ENCODE assay signal across 25 cellular contexts in the genomic region with DNA sequence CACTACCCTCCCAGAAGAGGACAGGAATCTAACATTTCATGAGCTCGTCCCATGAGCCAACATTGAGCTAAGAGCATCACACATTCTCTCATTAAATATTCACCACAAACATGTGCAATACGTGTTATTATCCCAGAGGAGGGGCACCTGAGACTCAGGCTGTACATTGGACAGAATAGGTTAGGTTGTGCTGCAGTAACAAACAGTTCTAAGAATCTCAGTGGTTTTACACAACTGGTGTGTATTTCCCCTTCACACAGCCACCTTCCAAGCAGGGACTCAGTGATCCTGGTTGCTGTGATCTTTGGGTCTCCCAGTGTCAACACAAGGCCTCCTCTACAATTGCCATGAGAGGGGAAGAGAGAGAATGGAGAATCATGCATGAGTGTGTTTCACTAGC. TPM values are rescaled to one million over a fixed set of nuclear protein-coding genes. Genes with fewer than 3 reads are reported as not detected.
DNase-seq lines count a peak whose midpoint lies in the region; ATAC-seq, FAIRE-seq and TF ChIP-seq lines count a peak whose summit lies in the region.
"Had no signal": no experiment of that assay in that cellular context is flagged by ENCODE, and none has a peak within 500 bp of the region (broad histone marks: within the 10 kb centered on the region; RNA-seq: fewer than 3 reads in every experiment).

No MANE protein-coding gene starts in this region.

- peaks cover 19% of the 10 kb centered on the region for H3K36me3 Mint-ChIP-seq in activated CD8-positive, alpha-beta T cell treated with anti-CD3 and anti-CD28 coated beads, Interleukin-2, amount 10 ng/mL, durations not matched to agents 7 days and 5 days (ENCODE audit: low read depth)
- H3K36me3 Mint-ChIP-seq in activated CD8-positive, alpha-beta T cell treated with anti-CD3 and anti-CD28 coated beads for 36 hours (ENCODE audit: low read depth) = no peaks in the 10 kb centered on the region
- H3K36me3 Mint-ChIP-seq: CD8-positive, alpha-beta memory T cell had no signal

- H3K4me2 ChIP-seq in BLaER1 = peak overlapping the region; percentile 10; the same call in 1 of the 2 replicates

- 94 to 100% methylated on average over 2 of the region's 2 CpGs for WGBS in thyroid gland, 2 donors

- no peak overlapping the region for H3K9ac ChIP-seq in BLaER1
- H3K9ac ChIP-seq: GM23248 had no signal

- intact Hi-C loops in activated CD8-positive, alpha-beta T cell treated with anti-CD3 and anti-CD28 coated beads for 36 hours (cut with micrococcal nuclease) = no loop called here
- intact Hi-C loops in thyroid gland (cut with DNase I) = no loop called here

- TF ChIP-seq CTCF in activated CD8-positive, alpha-beta T cell treated with anti-CD3 and anti-CD28 coated beads for 36 hours (IDR thresholded peaks at IDR 0.05) = no peak
- TF ChIP-seq CTCF in bronchial epithelial cell (IDR thresholded peaks at IDR 0.05; ENCODE audit: insufficient read depth, low read length, severe bottlenecking) (no peak), thyroid gland (IDR thresholded peaks at IDR 0.05) (no peak)

- no peak for DNase-seq in activated CD8-positive, alpha-beta T cell treated with anti-CD3 and anti-CD28 coated beads, Interleukin-2, amount 10 ng/mL, durations not matched to agents 7 days and 5 days
- no peak for DNase-seq in activated CD8-positive, alpha-beta T cell treated with anti-CD3 and anti-CD28 coated beads for 36 hours
- DNase-seq in HTR-8/SVneo (ENCODE audit: insufficient read length, low spot score) (no peak), bronchial epithelial cell (ENCODE audit: low read depth) (no peak), thyroid gland (no peak), SIG-M5 treated with dmso at 0.1 percent for 504 hours (lab: John Stamatoyannopoulos, UW; ENCODE audit: unreplicated experiment) (no peak), CD1c-positive myeloid dendritic cell (ENCODE audit: extremely low spot score) (no peak)
- DNase-seq: C1 segment of cervical spinal cord; CD4-positive, alpha-beta T cell; CD8-positive, alpha-beta memory T cell; DMS 273 treated with DMSO at 0.1 percent for 48 hours; DMS79; EL; GDM1; GM23248; H7; HCEC 1CT had no signal

- peaks cover 5% of the 10 kb centered on the region; the same call in 1 of the 2 replicates for H3K4me1 ChIP-seq in BLaER1
- H3K4me1 ChIP-seq in thyroid gland = no peaks in the 10 kb centered on the region

- H3K27me3 ChIP-seq in BLaER1 (no peaks in the 10 kb centered on the region), bronchial epithelial cell (ENCODE audit: control insufficient read depth, insufficient read depth, low read length) (no peaks in the 10 kb centered on the region), thyroid gland (no peaks in the 10 kb centered on the region)

- CTCF ChIA-PET in activated CD8-positive, alpha-beta T cell treated with anti-CD3 and anti-CD28 coated beads, Interleukin-2, amount 10 ng/mL, durations not matched to agents 7 days and 5 days (lab: Charles Lee) = interaction anchor here (1.6 to 2.7 kb wide), 2 partner anchors 9 to 83 kb away, joined by 4 to 11 read pairs; no protein-coding TSS in a partner anchor
- CTCF ChIA-PET in activated CD8-positive, alpha-beta T cell treated with anti-CD3 and anti-CD28 coated beads for 36 hours (lab: Charles Lee) = interaction anchor here (1.0 to 2.6 kb wide), 3 partner anchors 14 to 82 kb away, joined by 3 to 10 read pairs (median 3); no protein-coding TSS in a partner anchor

- H3K27me3 Mint-ChIP-seq in activated CD8-positive, alpha-beta T cell treated with anti-CD3 and anti-CD28 coated beads, Interleukin-2, amount 10 ng/mL, durations not matched to agents 7 days and 5 days (ENCODE audit: low read depth) = peaks cover 3% of the 10 kb centered on the region
- no peaks in the 10 kb centered on the region for H3K27me3 Mint-ChIP-seq in activated CD8-positive, alpha-beta T cell treated with anti-CD3 and anti-CD28 coated beads for 36 hours
- H3K27me3 Mint-ChIP-seq: CD4-positive, alpha-beta T cell had no signal

- H3K9me3 Mint-ChIP-seq in activated CD8-positive, alpha-beta T cell treated with anti-CD3 and anti-CD28 coated beads, Interleukin-2, amount 10 ng/mL, durations not matched to agents 7 days and 5 days (ENCODE audit: insufficient read depth) = no peaks in the 10 kb centered on the region
- H3K9me3 Mint-ChIP-seq in activated CD8-positive, alpha-beta T cell treated with anti-CD3 and anti-CD28 coated beads for 36 hours = peaks cover 2% of the 10 kb centered on the region
- H3K9me3 Mint-ChIP-seq: CD4-positive, alpha-beta T cell; CD8-positive, alpha-beta memory T cell had no signal

- no peak overlapping the region for H3K4me3 ChIP-seq in BLaER1
- no peak overlapping the region for H3K4me3 ChIP-seq in bronchial epithelial cell (ENCODE audit: low read depth, low read length)
- no peak overlapping the region for H3K4me3 ChIP-seq in thyroid gland (replicated peaks in 1 of 3)
- H3K4me3 ChIP-seq: GM12878, GM23248 had no signal

- FAIRE-seq in HTR-8/SVneo (lab: Jason Lieb, UNC) (peak; percentile 93), bronchial epithelial cell (lab: Jason Lieb, UNC) (peak; percentile 76)
- FAIRE-seq: A204.1, D721Med, GM12878, GM19239, H1 had no signal

- no peak for TF ChIP-seq POLR2A in thyroid gland (IDR thresholded peaks at IDR 0.05)

- H3K4me1 Mint-ChIP-seq in activated CD8-positive, alpha-beta T cell treated with anti-CD3 and anti-CD28 coated beads, Interleukin-2, amount 10 ng/mL, durations not matched to agents 7 days and 5 days (ENCODE audit: low read depth) = peaks cover 35% of the 10 kb centered on the region
- peaks cover 11% of the 10 kb centered on the region for H3K4me1 Mint-ChIP-seq in activated CD8-positive, alpha-beta T cell treated with anti-CD3 and anti-CD28 coated beads for 36 hours (ENCODE audit: low read depth)
- H3K4me1 Mint-ChIP-seq: B cell had no signal

- H3K36me3 ChIP-seq in BLaER1 (no peaks in the 10 kb centered on the region), bronchial epithelial cell (ENCODE audit: control insufficient read depth, insufficient read depth, low read length) (no peaks in the 10 kb centered on the region), thyroid gland (no peaks in the 10 kb centered on the region)

- no peak overlapping the region for H3K4me3 Mint-ChIP-seq in activated CD8-positive, alpha-beta T cell treated with anti-CD3 and anti-CD28 coated beads, Interleukin-2, amount 10 ng/mL, durations not matched to agents 7 days and 5 days
- no peak overlapping the region for H3K4me3 Mint-ChIP-seq in activated CD8-positive, alpha-beta T cell treated with anti-CD3 and anti-CD28 coated beads for 36 hours
- H3K4me3 Mint-ChIP-seq: B cell; CD4-positive, alpha-beta T cell; CD8-positive, alpha-beta memory T cell had no signal

- H3K9me3 ChIP-seq in BLaER1 (no peaks in the 10 kb centered on the region), thyroid gland (no peaks in the 10 kb centered on the region)

- H3K27ac ChIP-seq in BLaER1 (no peak overlapping the region), thyroid gland (no peak overlapping the region)
- H3K27ac ChIP-seq: 22Rv1, GM23248 had no signal

- no peaks in the 10 kb centered on the region for H4K20me1 ChIP-seq in BLaER1

- peak overlapping the region; percentile 60 for H3K27ac Mint-ChIP-seq in activated CD8-positive, alpha-beta T cell treated with anti-CD3 and anti-CD28 coated beads, Interleukin-2, amount 10 ng/mL, durations not matched to agents 7 days and 5 days
- no peak overlapping the region for H3K27ac Mint-ChIP-seq in activated CD8-positive, alpha-beta T cell treated with anti-CD3 and anti-CD28 coated beads for 36 hours
- H3K27ac Mint-ChIP-seq: B cell; CD4-positive, alpha-beta T cell had no signal

- POLR2A ChIA-PET in activated CD8-positive, alpha-beta T cell treated with anti-CD3 and anti-CD28 coated beads, Interleukin-2, amount 10 ng/mL, durations not matched to agents 7 days and 5 days (lab: Charles Lee) = no interaction called here
- POLR2A ChIA-PET in activated CD8-positive, alpha-beta T cell treated with anti-CD3 and anti-CD28 coated beads for 36 hours (lab: Charles Lee) = no interaction called here

- no peak for ATAC-seq in activated CD8-positive, alpha-beta T cell treated with anti-CD3 and anti-CD28 coated beads, Interleukin-2, amount 10 ng/mL, durations not matched to agents 7 days and 5 days
- no peak for ATAC-seq in activated CD8-positive, alpha-beta T cell treated with anti-CD3 and anti-CD28 coated beads for 36 hours
- ATAC-seq: GM12878 had no signal

RNA-seq across cellular contexts. Expression of a gene that starts 15.0 kb away (rescaled TPM):
- total RNA-seq in activated CD8-positive, alpha-beta T cell treated with anti-CD3 and anti-CD28 coated beads, Interleukin-2, amount 10 ng/mL, durations not matched to agents 7 days and 5 days = 10 to 100 TPM; 51.4 to 56.1 TPM
- 100 to 1,000 TPM; 214 TPM for total RNA-seq in activated CD8-positive, alpha-beta T cell treated with anti-CD3 and anti-CD28 coated beads for 36 hours
- total RNA-seq in bronchial epithelial cell (118 and 165 TPM in 2 replicates), thyroid gland (10 to 100 TPM; 48.1 to 90.4 (median 64.8) TPM)
